13 cellular contexts compared by ENCODE assay signal in genomic region chr2:235034270-235035135, GRCh38.
"Had no signal": no experiment of that assay in that cellular context is flagged by ENCODE, and none has a peak within 500 bp of the region (broad histone marks: within the 10 kb centered on the region; RNA-seq: fewer than 3 reads in every experiment).

No MANE protein-coding gene starts in this region.

- H3K27ac ChIP-seq: breast epithelium, epithelial cell of prostate, gastroesophageal sphincter, neutrophil had no signal

- DNase-seq: activated CD4-positive, alpha-beta T cell treated with anti-CD3 and anti-CD28 coated beads, Interleukin-2, amount 50 U/mL, for 4 hours; activated CD4-positive, CD25-positive, alpha-beta regulatory T cell treated with anti-CD3 and anti-CD28 coated beads, Interleukin-2, amount 50 U/mL, for 72 hours; activated effector memory CD4-positive, alpha-beta T cell treated with anti-CD3 and anti-CD28 coated beads, Interleukin-2, amount 50 U/mL, for 16 hours; activated naive CD8-positive, alpha-beta T cell treated with anti-CD3 and anti-CD28 coated beads for 36 hours; activated T-cell treated with anti-CD3 and anti-CD28 coated beads, Interleukin-2, amount 50 U/mL, for 24 hours; effector CD4-positive, alpha-beta T cell; trophoblast cell had no signal

- ATAC-seq: gastroesophageal sphincter; right cardiac atrium; stimulated activated effector memory CD8-positive, alpha-beta T cell treated with anti-CD3 and anti-CD28 coated beads, Interleukin-12 subunit alpha, Interleukin-12 subunit beta, amount 100 ng/mL, for 72 hours had no signal

- H3K27ac Mint-ChIP-seq: activated naive CD8-positive, alpha-beta T cell treated with anti-CD3 and anti-CD28 coated beads for 36 hours; activated T-cell treated with anti-CD3 and anti-CD28 coated beads, Interleukin-2, amount 50 U/mL, for 24 hours; stimulated activated effector memory CD8-positive, alpha-beta T cell treated with anti-CD3 and anti-CD28 coated beads, Interleukin-12 subunit alpha, Interleukin-12 subunit beta, amount 100 ng/mL, for 72 hours had no signal

- H3K9me3 Mint-ChIP-seq: activated naive CD8-positive, alpha-beta T cell treated with anti-CD3 and anti-CD28 coated beads for 36 hours; activated T-cell treated with anti-CD3 and anti-CD28 coated beads, Interleukin-2, amount 50 U/mL, for 24 hours; stimulated activated effector memory CD8-positive, alpha-beta T cell treated with anti-CD3 and anti-CD28 coated beads, Interleukin-12 subunit alpha, Interleukin-12 subunit beta, amount 100 ng/mL, for 72 hours had no signal

- H3K4me1 Mint-ChIP-seq: activated naive CD8-positive, alpha-beta T cell treated with anti-CD3 and anti-CD28 coated beads for 36 hours; stimulated activated effector memory CD8-positive, alpha-beta T cell treated with anti-CD3 and anti-CD28 coated beads, Interleukin-12 subunit alpha, Interleukin-12 subunit beta, amount 100 ng/mL, for 72 hours had no signal

- H3K4me3 Mint-ChIP-seq: activated naive CD8-positive, alpha-beta T cell treated with anti-CD3 and anti-CD28 coated beads for 36 hours; activated T-cell treated with anti-CD3 and anti-CD28 coated beads, Interleukin-2, amount 50 U/mL, for 24 hours; stimulated activated effector memory CD8-positive, alpha-beta T cell treated with anti-CD3 and anti-CD28 coated beads, Interleukin-12 subunit alpha, Interleukin-12 subunit beta, amount 100 ng/mL, for 72 hours had no signal

- H3K27me3 Mint-ChIP-seq: activated naive CD8-positive, alpha-beta T cell treated with anti-CD3 and anti-CD28 coated beads for 36 hours; activated T-cell treated with anti-CD3 and anti-CD28 coated beads, Interleukin-2, amount 50 U/mL, for 24 hours had no signal

- H3K36me3 Mint-ChIP-seq: activated naive CD8-positive, alpha-beta T cell treated with anti-CD3 and anti-CD28 coated beads for 36 hours; stimulated activated effector memory CD8-positive, alpha-beta T cell treated with anti-CD3 and anti-CD28 coated beads, Interleukin-12 subunit alpha, Interleukin-12 subunit beta, amount 100 ng/mL, for 72 hours had no signal
